1 cellular context compared by ENCODE assay signal in the genomic region with DNA sequence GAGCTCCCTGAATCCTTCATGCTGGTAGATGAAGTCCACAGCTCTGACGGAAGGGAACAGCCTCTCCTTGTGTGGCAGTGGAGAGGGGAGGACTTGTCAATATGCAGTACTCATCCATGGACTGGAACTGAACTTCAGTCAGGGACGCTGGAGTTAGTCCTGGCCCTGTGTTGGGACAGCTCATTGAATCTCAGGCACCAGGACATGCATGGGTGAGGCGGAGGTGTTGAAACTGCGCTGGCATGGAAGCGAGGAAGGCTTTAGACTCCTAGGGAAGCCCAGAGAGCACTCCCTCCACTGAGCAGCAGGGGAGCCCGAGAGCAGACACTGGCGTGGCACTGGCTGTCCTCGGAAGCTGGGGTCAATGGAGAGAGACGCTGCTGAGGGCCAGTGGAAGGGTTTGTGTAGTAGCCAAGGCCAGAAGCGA.
TF ChIP-seq lines count a peak whose summit lies in the region.

No MANE protein-coding gene starts in this region.

TF ChIP-seq in Ishikawa, 13 proteins besides CTCF, POLR2A, EP300 and RAD21 (continued from another document):
- TF ChIP-seq, protein P1, sequence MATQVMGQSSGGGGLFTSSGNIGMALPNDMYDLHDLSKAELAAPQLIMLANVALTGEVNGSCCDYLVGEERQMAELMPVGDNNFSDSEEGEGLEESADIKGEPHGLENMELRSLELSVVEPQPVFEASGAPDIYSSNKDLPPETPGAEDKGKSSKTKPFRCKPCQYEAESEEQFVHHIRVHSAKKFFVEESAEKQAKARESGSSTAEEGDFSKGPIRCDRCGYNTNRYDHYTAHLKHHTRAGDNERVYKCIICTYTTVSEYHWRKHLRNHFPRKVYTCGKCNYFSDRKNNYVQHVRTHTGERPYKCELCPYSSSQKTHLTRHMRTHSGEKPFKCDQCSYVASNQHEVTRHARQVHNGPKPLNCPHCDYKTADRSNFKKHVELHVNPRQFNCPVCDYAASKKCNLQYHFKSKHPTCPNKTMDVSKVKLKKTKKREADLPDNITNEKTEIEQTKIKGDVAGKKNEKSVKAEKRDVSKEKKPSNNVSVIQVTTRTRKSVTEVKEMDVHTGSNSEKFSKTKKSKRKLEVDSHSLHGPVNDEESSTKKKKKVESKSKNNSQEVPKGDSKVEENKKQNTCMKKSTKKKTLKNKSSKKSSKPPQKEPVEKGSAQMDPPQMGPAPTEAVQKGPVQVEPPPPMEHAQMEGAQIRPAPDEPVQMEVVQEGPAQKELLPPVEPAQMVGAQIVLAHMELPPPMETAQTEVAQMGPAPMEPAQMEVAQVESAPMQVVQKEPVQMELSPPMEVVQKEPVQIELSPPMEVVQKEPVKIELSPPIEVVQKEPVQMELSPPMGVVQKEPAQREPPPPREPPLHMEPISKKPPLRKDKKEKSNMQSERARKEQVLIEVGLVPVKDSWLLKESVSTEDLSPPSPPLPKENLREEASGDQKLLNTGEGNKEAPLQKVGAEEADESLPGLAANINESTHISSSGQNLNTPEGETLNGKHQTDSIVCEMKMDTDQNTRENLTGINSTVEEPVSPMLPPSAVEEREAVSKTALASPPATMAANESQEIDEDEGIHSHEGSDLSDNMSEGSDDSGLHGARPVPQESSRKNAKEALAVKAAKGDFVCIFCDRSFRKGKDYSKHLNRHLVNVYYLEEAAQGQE (IDR thresholded peaks at IDR 0.05; ENCODE audit: low read depth) = no peak
- TF ChIP-seq ZBTB7A (IDR thresholded peaks at IDR 0.05; ENCODE audit: low read depth) (no peak), TAF1 (IDR thresholded peaks at IDR 0.05; ENCODE audit: low read depth) (no peak)
